Comparison of ENCODE assay signal across 10 cellular contexts in genomic region chr17:73952136-73952497, GRCh38.
A peak's percentile ranks its signal among the peaks of the same experiment; 100 is the strongest.
DNase-seq lines count a peak whose midpoint lies in the region; ATAC-seq and TF ChIP-seq lines count a peak whose summit lies in the region.
"Had no signal": no experiment of that assay in that cellular context is flagged by ENCODE, and none has a peak within 500 bp of the region (broad histone marks: within the 10 kb centered on the region; RNA-seq: fewer than 3 reads in every experiment).

No MANE protein-coding gene starts in this region.

- H3K27me3 ChIP-seq in right cardiac atrium (ENCODE audit: control insufficient read depth, insufficient read depth) (no peaks in the 10 kb centered on the region), mesenchymal stem cell (ENCODE audit: control insufficient read depth in 1 of 2, insufficient read depth in 1 of 2, low read length in 2 of 2) (peaks cover 28 to 84% of the 10 kb centered on the region in 2 experiments), upper lobe of right lung (peaks cover 19% of the 10 kb centered on the region)

- WGBS in right cardiac atrium: 7% methylated on average over 22 of the region's 22 CpGs
- 8% methylated on average over 22 of the region's 22 CpGs for WGBS in mesenchymal stem cell

- H3K79me1 ChIP-seq in mesenchymal stem cell (replicated peaks; ENCODE audit: low read length, poor library complexity, severe bottlenecking): no peaks in the 10 kb centered on the region

- H3K4me3 ChIP-seq in right cardiac atrium (ENCODE audit: low read length): peak overlapping the region; percentile 17
- peak overlapping the region; percentile 66 for H3K4me3 ChIP-seq in coronary artery
- no peak overlapping the region for H3K4me3 ChIP-seq in mesenchymal stem cell (ENCODE audit: insufficient read depth in 1 of 2, low read depth in 1 of 2, low read length in 2 of 2)
- peak overlapping the region; percentile 36 for H3K4me3 ChIP-seq in upper lobe of right lung
- H3K4me3 ChIP-seq: thyroid gland had no signal

- no peak overlapping the region for H2AK5ac ChIP-seq in mesenchymal stem cell (ENCODE audit: low read length, severe bottlenecking)

- no peak overlapping the region for H2BK5ac ChIP-seq in mesenchymal stem cell (ENCODE audit: low read depth, low read length, poor library complexity, severe bottlenecking)

- no peak overlapping the region for H3K14ac ChIP-seq in mesenchymal stem cell (ENCODE audit: low read length in 2 of 2)

- DNase-seq in right cardiac atrium (no peak), left ventricle myocardium superior (no peak), coronary artery (ENCODE audit: low spot score) (no peak), mesenchymal stem cell (no peak), upper lobe of right lung (no peak), cerebellar cortex (ENCODE audit: low spot score) (no peak), hepatic stellate cell (ENCODE audit: low spot score) (no peak)
- DNase-seq: NCI-H187 had no signal

- H3K27ac ChIP-seq in right cardiac atrium (ENCODE audit: low read length) (no peak overlapping the region), coronary artery (no peak overlapping the region), mesenchymal stem cell (ENCODE audit: low read length, poor library complexity, severe bottlenecking) (no peak overlapping the region), upper lobe of right lung (no peak overlapping the region)
- H3K27ac ChIP-seq: thyroid gland had no signal

- H2BK120ac ChIP-seq in mesenchymal stem cell (ENCODE audit: low read depth, low read length): no peak overlapping the region

- no peak overlapping the region for H4K91ac ChIP-seq in mesenchymal stem cell (ENCODE audit: low read length)

- H3K18ac ChIP-seq in mesenchymal stem cell (ENCODE audit: low read depth in 1 of 2, low read length in 2 of 2): no peak overlapping the region

- no peak overlapping the region for H3K4me2 ChIP-seq in mesenchymal stem cell (ENCODE audit: low read length, poor library complexity, severe bottlenecking)

- H3K9ac ChIP-seq in mesenchymal stem cell (ENCODE audit: low read length): no peak overlapping the region

- no peak overlapping the region for H3K4ac ChIP-seq in mesenchymal stem cell (ENCODE audit: low read depth in 1 of 2, low read length in 2 of 2)

- TF ChIP-seq CTCF in coronary artery (IDR thresholded peaks at IDR 0.05): no peak
- no peak for TF ChIP-seq CTCF in upper lobe of right lung (IDR thresholded peaks at IDR 0.05)

- intact Hi-C loops in right cardiac atrium (cut with DNase I) (loop anchor here in 1 of 4 donors (10.0 kb wide), 1 partner anchor 227 kb away; no protein-coding TSS in a partner anchor), left ventricle myocardium superior (cut with micrococcal nuclease) (no loop called here), upper lobe of right lung (cut with DNase I) (loop anchor here (10.0 kb wide), 1 partner anchor 307 kb away; the partner anchor contains the start of gene SDK2)

- H3K36me3 ChIP-seq in mesenchymal stem cell (ENCODE audit: control insufficient read depth in 1 of 2, insufficient read depth in 2 of 2, low read depth in 1 of 2, low read length in 2 of 2) (no peaks in the 10 kb centered on the region), upper lobe of right lung (no peaks in the 10 kb centered on the region)
- H3K36me3 ChIP-seq: thyroid gland had no signal

- H3K23ac ChIP-seq in mesenchymal stem cell (ENCODE audit: low read length in 2 of 2): no peak overlapping the region

- H3K9me3 ChIP-seq in right cardiac atrium (ENCODE audit: control insufficient read depth, low read length): peaks cover 3% of the 10 kb centered on the region
- H3K9me3 ChIP-seq in mesenchymal stem cell (ENCODE audit: control insufficient read depth, low read length): no peaks in the 10 kb centered on the region
- no peaks in the 10 kb centered on the region for H3K9me3 ChIP-seq in upper lobe of right lung
- H3K9me3 ChIP-seq: thyroid gland had no signal

- H3K4me1 ChIP-seq in right cardiac atrium (ENCODE audit: control insufficient read depth, insufficient read depth, low read length): peaks cover 2% of the 10 kb centered on the region
- peaks cover 9% of the 10 kb centered on the region for H3K4me1 ChIP-seq in mesenchymal stem cell (ENCODE audit: control insufficient read depth, insufficient read depth, low read depth, low read length)
- H3K4me1 ChIP-seq in upper lobe of right lung: peaks cover 6% of the 10 kb centered on the region

- ATAC-seq in right cardiac atrium (peak; percentile 5 to 15), left ventricle myocardium superior (no peak), upper lobe of right lung (no peak), GM21526 (IDR thresholded peaks at IDR 0.05; ENCODE audit: low FRiP score, unreplicated experiment) (no peak)

- no peak overlapping the region for H2BK12ac ChIP-seq in mesenchymal stem cell (ENCODE audit: low read length in 2 of 2)

- peak overlapping the region; percentile 15 for H2BK15ac ChIP-seq in mesenchymal stem cell (ENCODE audit: low read depth, poor library complexity, severe bottlenecking)

- H4K8ac ChIP-seq in mesenchymal stem cell (ENCODE audit: low read length): no peak overlapping the region

- no peak overlapping the region for H2AFZ ChIP-seq in mesenchymal stem cell (ENCODE audit: low read depth, low read length)

Comparison
In these comparisons a context has a peak if more than half of its experiments do, and no peak if none do; other contexts are left out.
1. ATAC-seq: peak in right cardiac atrium (2 of 2); none in left ventricle myocardium superior (single experiment), upper lobe of right lung (single experiment) and GM21526 (single experiment).
2. H3K4me3 ChIP-seq: peak in right cardiac atrium (single experiment), coronary artery (single experiment) and upper lobe of right lung (single experiment); none in mesenchymal stem cell (0 of 2).